In genomic region chr9:35071814-35072460, GRCh38 we compare ENCODE assay signal across 1 cellular context.
TF ChIP-seq lines count a peak whose summit lies in the region.

No MANE protein-coding gene starts in this region.

TF ChIP-seq in GM12878, 131 proteins besides CTCF, POLR2A, EP300 and RAD21:
- TF ChIP-seq NFIC (IDR thresholded peaks at IDR 0.05; ENCODE audit: low read depth, low read length) (no peak), PRDM15 (CRISPR knock-in tag; IDR thresholded peaks at IDR 0.05) (no peak), PBX3 (IDR thresholded peaks at IDR 0.05; ENCODE audit: insufficient replicate concordance, low read depth, low read length) (no peak), CEBPB (IDR thresholded peaks at IDR 0.05; ENCODE audit: borderline replicate concordance in 1 of 2, low read depth in 2 of 2, low read length in 2 of 2) (no peak), TCF12 (IDR thresholded peaks at IDR 0.05; ENCODE audit: low read depth, low read length) (0 out of 2 replicates have a peak, but pooled peaks have one; percentile 47), EGR1 (IDR thresholded peaks at IDR 0.05; ENCODE audit: borderline replicate concordance in 1 of 2, low read depth in 2 of 2, low read length in 2 of 2) (peak in 1 of 2 experiments; percentile 11; a peak in 1 of 3 replicates), NKRF (conservative IDR thresholded peaks at IDR 0.05) (peak; percentile 90), HDGF (IDR thresholded peaks at IDR 0.05) (no peak), IKZF1 (conservative IDR thresholded peaks at IDR 0.05) (peak; percentile 87), TAF1 (IDR thresholded peaks at IDR 0.05; ENCODE audit: borderline replicate concordance, low read depth, low read length) (peak; percentile 57; the same call in 1 of the 2 replicates), CHD2 (IDR thresholded peaks at IDR 0.05; ENCODE audit: borderline replicate concordance, low read depth, low read length) (0 out of 2 replicates have a peak, but pooled peaks have one; percentile 33), DPF2 (IDR thresholded peaks at IDR 0.05) (peak; percentile 83; the same call in 1 of the 2 replicates), ZNF687 (IDR thresholded peaks at IDR 0.05) (0 out of 2 replicates have a peak, but pooled peaks have one; percentile 38), GATAD2B (conservative IDR thresholded peaks at IDR 0.05; ENCODE audit: low read depth) (peak; percentile 90; the same call in 1 of the 2 replicates), BHLHE40 (IDR thresholded peaks at IDR 0.05; ENCODE audit: borderline replicate concordance in 1 of 2, low read depth in 2 of 2, low read length in 1 of 2) (peak; percentile 8 to 44; a peak in 2 of 4 replicates), MXI1 (IDR thresholded peaks at IDR 0.05; ENCODE audit: low read depth, low read length) (no peak), SP1 (IDR thresholded peaks at IDR 0.05; ENCODE audit: low read depth, low read length) (peak; percentile 87), NBN (IDR thresholded peaks at IDR 0.05) (no peak), ATF3 (IDR thresholded peaks at IDR 0.05; ENCODE audit: borderline replicate concordance, extremely low read depth, low read depth, low read length) (no peak), MYC (IDR thresholded peaks at IDR 0.05; ENCODE audit: insufficient read depth, insufficient read length, insufficient replicate concordance, low read length, severe bottlenecking) (no peak), HCFC1 (IDR thresholded peaks at IDR 0.05; ENCODE audit: low read length) (peak; percentile 7; the same call in 1 of the 2 replicates), SMARCA5 (IDR thresholded peaks at IDR 0.05) (peak; percentile 91; the same call in 1 of the 2 replicates), NR2C1 (IDR thresholded peaks at IDR 0.05) (no peak), MEF2B (IDR thresholded peaks at IDR 0.05; ENCODE audit: partially characterized antibody, poor library complexity, severe bottlenecking) (peak; percentile 34), ZBTB11 (CRISPR knock-in tag; IDR thresholded peaks at IDR 0.05) (no peak), NRF1 (conservative IDR thresholded peaks at IDR 0.05; ENCODE audit: low read depth, low read length) (0 out of 2 replicates have a peak, but pooled peaks have one; percentile 21), ZBTB33 (IDR thresholded peaks at IDR 0.05) (no peak), SREBF2 (IDR thresholded peaks at IDR 0.05; ENCODE audit: low read length) (0 out of 2 replicates have a peak, but pooled peaks have one; percentile 12), ETV6 (conservative IDR thresholded peaks at IDR 0.05 in 1 of 2, IDR thresholded peaks at IDR 0.05 in 1 of 2; ENCODE audit: borderline replicate concordance in 1 of 2, low read depth in 1 of 2) (no peak), GABPA (IDR thresholded peaks at IDR 0.05; ENCODE audit: low read depth) (no peak), LARP7 (IDR thresholded peaks at IDR 0.05) (peak; percentile 88), ZNF207 (IDR thresholded peaks at IDR 0.05; ENCODE audit: borderline replicate concordance) (peak; percentile 86), EED (IDR thresholded peaks at IDR 0.05; ENCODE audit: low read depth) (no peak), USF1 (IDR thresholded peaks at IDR 0.05; ENCODE audit: borderline replicate concordance, extremely low read length, insufficient read depth, low read depth, low read length) (no peak), JUND (IDR thresholded peaks at IDR 0.05; ENCODE audit: low read depth, low read length) (no peak), RCOR1 (conservative IDR thresholded peaks at IDR 0.05; ENCODE audit: low read depth, low read length) (no peak), FOXK2 (IDR thresholded peaks at IDR 0.05) (no peak), NR2F1 (conservative IDR thresholded peaks at IDR 0.05) (peak; percentile 27; the same call in 1 of the 2 replicates), RB1 (IDR thresholded peaks at IDR 0.05; ENCODE audit: borderline replicate concordance) (peak; percentile 32; the same call in 1 of the 2 replicates), POLR2AphosphoS5 (IDR thresholded peaks at IDR 0.05; ENCODE audit: low read length) (peak; percentile 72), SIN3A (IDR thresholded peaks at IDR 0.05; ENCODE audit: low read depth, low read length) (peak; percentile 27; the same call in 1 of the 2 replicates), YY1 (IDR thresholded peaks at IDR 0.05; ENCODE audit: low read depth, low read length) (peak; percentile 60; the same call in 1 of the 2 replicates), CREB1 (IDR thresholded peaks at IDR 0.05; ENCODE audit: low read depth) (peak; percentile 37; the same call in 1 of the 2 replicates), BACH1 (IDR thresholded peaks at IDR 0.05; ENCODE audit: borderline replicate concordance) (peak; percentile 74)
